Comparison of ENCODE assay signal across 23 cellular contexts in genomic region chr6:138005846-138006245, GRCh38.
DNase-seq lines count a peak whose midpoint lies in the region; TF ChIP-seq lines count a peak whose summit lies in the region.
"Had no signal": no experiment of that assay in that cellular context is flagged by ENCODE, and none has a peak within 500 bp of the region (broad histone marks: within the 10 kb centered on the region; RNA-seq: fewer than 3 reads in every experiment).

No MANE protein-coding gene starts in this region.

- no peaks in the 10 kb centered on the region for H3K27me3 ChIP-seq in esophagus muscularis mucosa
- H3K27me3 ChIP-seq: sigmoid colon, SJSA1 had no signal

- H3K9me3 ChIP-seq in esophagus muscularis mucosa: no peaks in the 10 kb centered on the region
- H3K9me3 ChIP-seq: psoas muscle, sigmoid colon, SJSA1, thoracic aorta had no signal

- DNase-seq in NCI-H1105 treated with DMSO at 0.1 percent for 48 hours (lab: John Stamatoyannopoulos, UW): peak; percentile 11
- DNase-seq in NCI-H1105 (lab: John Stamatoyannopoulos, UW): no peak
- DNase-seq in stimulated activated CD4-positive, alpha-beta T cell treated with anti-CD3 and anti-CD28 coated beads, Interleukin-15, amount 100 ng/mL, for 24 hours: peak; percentile 8
- no peak for DNase-seq in stimulated activated CD4-positive, alpha-beta T cell treated with anti-CD3 and anti-CD28 coated beads, Interleukin-4, amount 100 ng/mL, for 1 hour
- DNase-seq in NCI-H69 (lab: John Stamatoyannopoulos, UW): peak; percentile 80
- DNase-seq in esophagus muscularis mucosa (ENCODE audit: extremely low spot score): no peak
- no peak for DNase-seq in A172 (ENCODE audit: low spot score)
- no peak for DNase-seq in inferior parietal cortex (ENCODE audit: extremely low spot score)
- DNase-seq: activated T-cell treated with anti-CD3 and anti-CD28 coated beads for 4 hours, amygdala, EL, H7, left ventricle myocardium superior, midbrain, natural killer cell, NCI-H1436 treated with DMSO at 0.1 percent for 48 hours, NCI-H526, occipital lobe, psoas muscle, sigmoid colon had no signal

- no peak overlapping the region for H3K27ac ChIP-seq in esophagus muscularis mucosa (replicated peaks in 1 of 4)
- H3K27ac ChIP-seq: 22Rv1, psoas muscle, sigmoid colon, SJSA1, thoracic aorta had no signal

- no peak overlapping the region for H3K4me3 ChIP-seq in esophagus muscularis mucosa
- H3K4me3 ChIP-seq: psoas muscle, sigmoid colon, SJSA1, thoracic aorta had no signal

- no peak for TF ChIP-seq EP300 in esophagus muscularis mucosa (IDR thresholded peaks at IDR 0.05)

- intact Hi-C loops in esophagus muscularis mucosa (cut with DNase I): loop anchor here (10.0 kb wide), 2 partner anchors 399 to 759 kb away; partner anchors contain the start of gene HEBP2

- TF ChIP-seq CTCF in esophagus muscularis mucosa (IDR thresholded peaks at IDR 0.05): no peak

- TF ChIP-seq POLR2A in esophagus muscularis mucosa (IDR thresholded peaks at IDR 0.05; ENCODE audit: low read depth): no peak

- peaks cover 0 to 3% (median 0%) of the 10 kb centered on the region in 4 donors for H3K4me1 ChIP-seq in esophagus muscularis mucosa
- H3K4me1 ChIP-seq: psoas muscle, sigmoid colon, SJSA1 had no signal

- H3K36me3 ChIP-seq in esophagus muscularis mucosa: no peaks in the 10 kb centered on the region
- H3K36me3 ChIP-seq: sigmoid colon, SJSA1, thoracic aorta had no signal

- 74% methylated on average over 5 of the region's 5 CpGs for WGBS in esophagus muscularis mucosa

Comparison
In these comparisons a context has a peak if more than half of its experiments do, and no peak if none do; other contexts are left out.
1. DNase-seq: peak in NCI-H1105 treated with DMSO at 0.1 percent for 48 hours (single experiment), stimulated activated CD4-positive, alpha-beta T cell treated with anti-CD3 and anti-CD28 coated beads, Interleukin-15, amount 100 ng/mL, for 24 hours (single experiment) and NCI-H69 (single experiment); none in NCI-H1105 (single experiment), stimulated activated CD4-positive, alpha-beta T cell treated with anti-CD3 and anti-CD28 coated beads, Interleukin-4, amount 100 ng/mL, for 1 hour (single experiment), esophagus muscularis mucosa (single experiment), A172 (single experiment) and inferior parietal cortex (single experiment).